In genomic region chr2:182444170-182444569, GRCh38 we compare ENCODE assay signal across 12 cellular contexts. TPM values are rescaled to one million over a fixed set of nuclear protein-coding genes. Genes with fewer than 3 reads are reported as not detected.
"Had no signal": no experiment of that assay in that cellular context is flagged by ENCODE, and none has a peak within 500 bp of the region (broad histone marks: within the 10 kb centered on the region; RNA-seq: fewer than 3 reads in every experiment).

No MANE protein-coding gene starts in this region.

- H3K27ac Mint-ChIP-seq: activated T-helper 17 cell treated with anti-CD3 and anti-CD28 coated beads, Interleukin-2, amount 50 U/mL, for 72 hours; dendritic cell treated with granulocyte-macrophage colony-stimulating factor and Interleukin-4, amounts not matched to agents 40 ng/mL and 50 ng/mL, for 4 days; effector memory CD8-positive, alpha-beta T cell; immature natural killer cell; natural killer cell; stimulated activated memory B cell treated with anti-CD40 and anti-IgM and Interleukin-4, amounts not matched to agents 10 μg/mL and 1 μg/mL and 100 μg/mL, for 72 hours had no signal

- H3K9me3 Mint-ChIP-seq: activated T-helper 17 cell treated with anti-CD3 and anti-CD28 coated beads, Interleukin-2, amount 50 U/mL, for 72 hours had no signal

- H3K36me3 Mint-ChIP-seq: immature natural killer cell; natural killer cell; stimulated activated memory B cell treated with anti-CD40 and anti-IgM and Interleukin-4, amounts not matched to agents 10 μg/mL and 1 μg/mL and 100 μg/mL, for 72 hours had no signal

- H3K4me3 Mint-ChIP-seq: activated T-helper 17 cell treated with anti-CD3 and anti-CD28 coated beads, Interleukin-2, amount 50 U/mL, for 72 hours; dendritic cell treated with granulocyte-macrophage colony-stimulating factor and Interleukin-4, amounts not matched to agents 40 ng/mL and 50 ng/mL, for 4 days; effector memory CD8-positive, alpha-beta T cell; immature natural killer cell; natural killer cell; stimulated activated memory B cell treated with anti-CD40 and anti-IgM and Interleukin-4, amounts not matched to agents 10 μg/mL and 1 μg/mL and 100 μg/mL, for 72 hours had no signal

- DNase-seq: activated CD4-positive, alpha-beta T cell treated with anti-CD3 and anti-CD28 coated beads, Interleukin-2, amount 50 U/mL, for 48 hours; activated naive CD4-positive, alpha-beta T cell treated with Interleukin-2 at 50 U/mL for 16 hours; anterior cingulate cortex; effector memory CD8-positive, alpha-beta T cell; foreskin melanocyte; immature natural killer cell; mesendoderm; natural killer cell; stimulated activated CD4-positive, alpha-beta T cell treated with anti-CD3 and anti-CD28 coated beads, Interleukin-2, amount 100 ng/mL, for 48 hours had no signal

- ATAC-seq: activated T-helper 17 cell treated with anti-CD3 and anti-CD28 coated beads, Interleukin-2, amount 50 U/mL, for 72 hours; effector memory CD8-positive, alpha-beta T cell; natural killer cell; stimulated activated memory B cell treated with anti-CD40 and anti-IgM and Interleukin-4, amounts not matched to agents 10 μg/mL and 1 μg/mL and 100 μg/mL, for 72 hours had no signal

- H3K27me3 Mint-ChIP-seq: activated T-helper 17 cell treated with anti-CD3 and anti-CD28 coated beads, Interleukin-2, amount 50 U/mL, for 72 hours; dendritic cell treated with granulocyte-macrophage colony-stimulating factor and Interleukin-4, amounts not matched to agents 40 ng/mL and 50 ng/mL, for 4 days; effector memory CD8-positive, alpha-beta T cell had no signal

- H3K4me1 Mint-ChIP-seq: activated T-helper 17 cell treated with anti-CD3 and anti-CD28 coated beads, Interleukin-2, amount 50 U/mL, for 72 hours; immature natural killer cell; natural killer cell; stimulated activated memory B cell treated with anti-CD40 and anti-IgM and Interleukin-4, amounts not matched to agents 10 μg/mL and 1 μg/mL and 100 μg/mL, for 72 hours had no signal

RNA-seq across cellular contexts. Expression of gene PDE1A, which starts 17.3 kb away (rescaled TPM):
- total RNA-seq: activated T-helper 17 cell treated with anti-CD3 and anti-CD28 coated beads, Interleukin-2, amount 50 U/mL, for 72 hours; natural killer cell had no signal
